8 cellular contexts compared by ENCODE assay signal in genomic region chr19:18385675-18386542, GRCh38. TPM values are rescaled to one million over a fixed set of nuclear protein-coding genes. Genes with fewer than 3 reads are reported as not detected.
DNase-seq lines count a peak whose midpoint lies in the region; ATAC-seq, FAIRE-seq and TF ChIP-seq lines count a peak whose summit lies in the region.

Gene GDF15 (plus strand): TSS chr19:18386158. CDS start chr19:18386190, 32 bp downstream.

- DNase-seq in SHP77 (lab: John Stamatoyannopoulos, UW) (peak; percentile 37 to 63), SHP77 treated with DMSO at 0.1 percent for 48 hours (lab: John Stamatoyannopoulos, UW) (no peak), NCI-H226 (peak; percentile 90), K562 (ENCODE audit: extremely low read depth in 1 of 4, low spot score in 3 of 4) (peak; percentile 82 to 98 (median 90)), islet precursor cell (peak; percentile 90), NCI-H1417 (lab: John Stamatoyannopoulos, UW) (no peak)
- DNase-seq in stimulated activated CD4-positive, alpha-beta T cell treated with anti-CD3 and anti-CD28 coated beads, Interleukin-4, amount 100 ng/mL, for 24 hours = peak; percentile 21

- FAIRE-seq in K562 (lab: Jason Lieb, UNC) = peak; percentile 87

- POLR2A ChIA-PET in K562 (lab: Yijun Ruan, JAX) = interaction anchor here (0.6 to 8.1 kb wide), 44 partner anchors 10 to 514 kb away, joined by 3 to 244 read pairs (median 5); partner anchors contain the start of genes IQCN, JUND, LRRC25 and LSM4

- no peaks in the 10 kb centered on the region for H3K9me1 ChIP-seq in K562 (ENCODE audit: control insufficient read depth, insufficient read depth, low read length)

- peak within 1 kb of the TSS; percentile 78 for H2AFZ ChIP-seq in K562 (ENCODE audit: low read depth, low read length)

- in situ Hi-C loops in K562 (cut with MboI) = no loop called here

- H3K9me3 ChIP-seq in K562 (replicated peaks; ENCODE audit: control insufficient read depth, insufficient read depth, low read depth, low read length) = no peaks in the 10 kb centered on the region

- H3K79me2 ChIP-seq in K562 (ENCODE audit: control insufficient read depth, insufficient read depth, low read length) = peaks cover 32% of the 10 kb centered on the region

- under 1% methylated on average over 22 of the region's 33 CpGs for WGBS in K562 (ENCODE audit: insufficient coverage, low coverage, missing lambda C conversion rate)

- TF ChIP-seq CTCF in K562 (IDR thresholded peaks at IDR 0.05 in 2 of 3, conservative IDR thresholded peaks at IDR 0.05 in 1 of 3; ENCODE audit: insufficient read depth in 2 of 3, low read depth in 1 of 3, low read length in 3 of 3) = peak; percentile 90 to 93 (median 92)

- ATAC-seq in K562 (peak; percentile 88), GM19023 (IDR thresholded peaks at IDR 0.05; ENCODE audit: unreplicated experiment) (no peak)

- H3K4me1 ChIP-seq in K562 (replicated peaks in 1 of 2; ENCODE audit: control insufficient read depth in 2 of 2, insufficient read depth in 2 of 2, low read length in 2 of 2) = peaks cover 23 to 46% of the 10 kb centered on the region in 2 experiments

- H3K4me2 ChIP-seq in K562 (ENCODE audit: insufficient read depth, low read length) = peak within 1 kb of the TSS; percentile 94

- no TSS peak for BruUV-seq in K562 (replicated peaks; lab: Mats Ljungman, UMichigan)

- intact Hi-C loops in K562 (cut with micrococcal nuclease) = loop anchor here (1.0 to 5.0 kb wide), 4 partner anchors 12 to 105 kb away; partner anchors contain the start of gene JUND

- CTCF ChIA-PET in K562 (lab: Yijun Ruan, JAX; ENCODE audit: low intra/inter-chr PET ratio) = interaction anchor here (0.6 to 1.1 kb wide), 2 partner anchors 44 to 104 kb away, joined by 3 to 4 read pairs; no protein-coding TSS in a partner anchor

- TF ChIP-seq POLR2A in K562 (conservative IDR thresholded peaks at IDR 0.05) = peak; percentile 99

- peaks cover 19% of the 10 kb centered on the region for H4K20me1 ChIP-seq in K562 (replicated peaks; ENCODE audit: control insufficient read depth, insufficient read depth, low read length)

- peak within 1 kb of the TSS; percentile 90 to 94 for H3K9ac ChIP-seq in K562 (ENCODE audit: insufficient read depth in 1 of 2, low read depth in 2 of 2, low read length in 2 of 2)

- peaks cover 32% of the 10 kb centered on the region; the same call in 2 of the 3 replicates for H3K36me3 ChIP-seq in K562 (ENCODE audit: control insufficient read depth, insufficient read depth, low read length)

- TF ChIP-seq EP300 in K562 (IDR thresholded peaks at IDR 0.05; ENCODE audit: low read length) = peak; percentile 68

- H3K27ac ChIP-seq in K562 (ENCODE audit: extremely low read depth, low read depth, low read length) = peak within 1 kb of the TSS; percentile 84

- peak within 1 kb of the TSS; percentile 89 for H3K4me3 ChIP-seq in K562

- no peaks in the 10 kb centered on the region for H3K27me3 ChIP-seq in K562 (ENCODE audit: control insufficient read depth in 2 of 2, insufficient read depth in 2 of 2, low read length in 2 of 2)

- peak; percentile 73 to 79 for TF ChIP-seq RAD21 in K562 (CRISPR knock-in tag; conservative IDR thresholded peaks at IDR 0.05 in 1 of 2, IDR thresholded peaks at IDR 0.05 in 1 of 2)

TF ChIP-seq in K562, 482 proteins besides CTCF, POLR2A, EP300 and RAD21 (continues in another document):
- TF ChIP-seq JUN (IDR thresholded peaks at IDR 0.05; ENCODE audit: borderline replicate concordance, low read depth, low read length) = peak; percentile 56
- 0 out of 2 replicates have a peak, but pooled peaks have one; percentile 66 for TF ChIP-seq JUN (CRISPR knock-in tag; IDR thresholded peaks at IDR 0.05; ENCODE audit: borderline replicate concordance)
- peak; percentile 34 for TF ChIP-seq RBBP5 (IDR thresholded peaks at IDR 0.05; ENCODE audit: borderline replicate concordance, insufficient read depth, low read length, poor library complexity, severe bottlenecking)
- TF ChIP-seq NR3C1 (CRISPR knock-in tag; IDR thresholded peaks at IDR 0.05) = no peak
- TF ChIP-seq CTBP1 (IDR thresholded peaks at IDR 0.05; ENCODE audit: borderline replicate concordance) = peak; percentile 95
- peak; percentile 49; the same call in 1 of the 2 replicates for TF ChIP-seq ZBTB40 (IDR thresholded peaks at IDR 0.05)
- TF ChIP-seq ZBTB40 (CRISPR knock-in tag; IDR thresholded peaks at IDR 0.05) = peak; percentile 30; the same call in 1 of the 2 replicates
- TF ChIP-seq RB1 (IDR thresholded peaks at IDR 0.05; ENCODE audit: low read depth) = peak; percentile 95
- TF ChIP-seq ZNF583 (CRISPR knock-in tag; IDR thresholded peaks at IDR 0.05) = peak; percentile 35; the same call in 1 of the 2 replicates

RNA-seq across cellular contexts. Expression of gene GDF15, which starts in this region (rescaled TPM):
- total RNA-seq in K562 (2011; cell fraction: chromatin; rRNA removed; ENCODE audit: low replicate concordance) = 25.1 and 116 TPM in 2 replicates
- total RNA-seq in K562 (2011; cell fraction: nucleolus; rRNA removed) = 214 and 262 TPM in 2 replicates
- 94.6 and 109 TPM in 2 replicates for total RNA-seq in K562 (2011; cell fraction: nucleoplasm; rRNA removed)
- total RNA-seq in K562 (2014; rRNA removed) (78.0 and 82.4 TPM in 2 replicates), K562 (2014; rRNA removed; fragmentation: Illumina TruSeq; extraction: Trizol) (7.3 TPM in 2 replicates), K562 (2015; rRNA removed; fragmentation: Illumina TruSeq; extraction: Trizol) (10.1 and 11.0 TPM in 2 replicates), K562 (2021) (69.8 and 74.5 TPM in 2 replicates)
- polyA plus RNA-seq in K562 (2011; rRNA removed) (12.5 TPM in 2 replicates), K562 (2014; fragmentation: Illumina TruSeq; extraction: Trizol) (19.3 and 47.1 TPM in 2 replicates), K562 (2014; fragmentation: Nextera tagmentation; extraction: Ambion mirVana) (1 to 10 TPM; 2.3 to 2.9 TPM), K562 (2014; rRNA removed) (57.2 and 67.4 TPM in 2 replicates)
- polyA plus RNA-seq in K562 (2011; cell fraction: cytosol; rRNA removed) = 31.8 and 127 TPM in 2 replicates
- 21.6 and 59.4 TPM in 2 replicates for polyA plus RNA-seq in K562 (2011; cell fraction: nucleus; rRNA removed)
- polyA plus RNA-seq in K562 (2012) = 50.1 and 369 TPM in 2 replicates
- polyA minus RNA-seq in K562 (2011; rRNA and poly(A)+ RNA removed) = 2.4 and 5.6 TPM in 2 replicates
- 31.8 and 32.2 TPM in 2 replicates for polyA minus RNA-seq in K562 (2011; cell fraction: cytosol; rRNA and poly(A)+ RNA removed)
- polyA minus RNA-seq in K562 (2011; cell fraction: nucleus; rRNA and poly(A)+ RNA removed) = 18.5 and 24.2 TPM in 2 replicates

Comparison
In these comparisons a context has a peak if more than half of its experiments do, and no peak if none do; other contexts are left out.
1. DNase-seq: peak in SHP77 (2 of 2), NCI-H226 (single experiment), K562 (4 of 4), islet precursor cell (single experiment) and stimulated activated CD4-positive, alpha-beta T cell treated with anti-CD3 and anti-CD28 coated beads, Interleukin-4, amount 100 ng/mL, for 24 hours (single experiment); none in SHP77 treated with DMSO at 0.1 percent for 48 hours (single experiment) and NCI-H1417 (0 of 3).